In the genomic region with DNA sequence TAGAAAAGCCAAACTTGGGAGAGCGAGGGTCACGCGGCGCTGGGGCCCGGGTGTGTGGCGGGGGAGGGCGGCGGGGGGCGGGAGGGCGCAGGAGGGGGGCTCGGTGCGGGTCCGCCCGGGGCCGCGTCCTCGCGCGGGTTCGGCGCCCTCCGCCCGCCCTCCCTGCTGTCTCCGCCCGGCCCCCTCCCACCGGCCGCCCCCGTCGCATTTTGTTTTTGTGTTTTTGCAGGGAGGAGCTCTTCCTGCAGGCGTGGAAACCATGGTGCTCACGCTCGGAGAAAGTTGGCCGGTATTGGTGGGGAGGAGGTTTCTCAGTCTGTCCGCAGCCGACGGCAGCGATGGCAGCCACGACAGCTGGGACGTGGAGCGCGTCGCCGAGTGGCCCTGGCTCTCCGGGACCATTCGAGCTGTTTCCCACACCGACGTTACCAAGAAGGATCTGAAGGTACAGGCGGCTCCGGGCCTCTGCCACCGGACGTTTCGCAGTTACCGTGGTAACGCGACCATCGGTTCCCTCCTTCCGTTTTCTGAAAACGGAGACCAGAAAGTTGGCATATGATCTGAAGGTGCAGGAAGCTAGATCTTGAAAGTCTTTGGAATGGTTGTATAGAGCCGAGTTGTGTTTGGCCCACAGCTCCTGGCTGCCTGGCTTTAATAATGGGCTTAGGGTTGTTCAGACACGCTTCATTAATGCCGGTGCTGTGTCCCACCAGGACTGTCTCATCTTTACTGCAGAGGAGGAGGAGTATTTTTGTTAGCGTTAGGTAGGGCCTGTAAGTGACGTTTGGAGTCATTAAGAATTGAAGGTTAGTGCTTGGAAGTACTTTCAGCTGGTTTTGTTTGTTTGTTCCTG, we compare ENCODE assay signal across 8 cellular contexts. TPM values are rescaled to one million over a fixed set of nuclear protein-coding genes. Genes with fewer than 3 reads are reported as not detected.
DNase-seq lines count a peak whose midpoint lies in the region; ATAC-seq and TF ChIP-seq lines count a peak whose summit lies in the region.

No MANE protein-coding gene starts in this region.

- H3K27me3 ChIP-seq in SJSA1 (replicated peaks): no peaks in the 10 kb centered on the region
- no peaks in the 10 kb centered on the region for H3K27me3 ChIP-seq in testis

- intact Hi-C loops in testis (cut with DNase I; ENCODE audit: low total_unique reads): no loop called here

- 0% methylated on average over 39 to 59 of the region's 63 CpGs for WGBS in testis, 2 donors

- peaks cover 18% of the 10 kb centered on the region for H3K9me3 Mint-ChIP-seq in activated naive CD4-positive, alpha-beta T cell treated with anti-CD3 and anti-CD28 coated beads, Interleukin-2, amount 10 ng/mL, durations not matched to agents 7 days and 5 days

- peak; percentile 2 for ATAC-seq in GM18508 (IDR thresholded peaks at IDR 0.05; ENCODE audit: insufficient read depth, unreplicated experiment)
- peak; percentile 18 for ATAC-seq in HG03460 (IDR thresholded peaks at IDR 0.05; ENCODE audit: unreplicated experiment)
- peak; percentile 0 for ATAC-seq in omental fat pad (ENCODE audit: low FRiP score)

- peak overlapping the region; percentile 99 for H3K27ac Mint-ChIP-seq in activated naive CD4-positive, alpha-beta T cell treated with anti-CD3 and anti-CD28 coated beads, Interleukin-2, amount 10 ng/mL, durations not matched to agents 7 days and 5 days

- TF ChIP-seq CTCF in omental fat pad (IDR thresholded peaks at IDR 0.05): no peak
- no peak for TF ChIP-seq CTCF in testis (IDR thresholded peaks at IDR 0.05)

- DNase-seq in A172 (ENCODE audit: low spot score) (peak; percentile 33), SJSA1 (ENCODE audit: low read depth in 1 of 2, low spot score in 2 of 2) (peak; percentile 69 to 70), globus pallidus (ENCODE audit: low spot score) (peak; percentile 60), omental fat pad (ENCODE audit: low spot score) (no peak), testis (peak; percentile 64)
- DNase-seq in activated naive CD4-positive, alpha-beta T cell treated with anti-CD3 and anti-CD28 coated beads, Interleukin-2, amount 10 ng/mL, durations not matched to agents 7 days and 5 days: peak; percentile 84

- H3K4me1 Mint-ChIP-seq in activated naive CD4-positive, alpha-beta T cell treated with anti-CD3 and anti-CD28 coated beads, Interleukin-2, amount 10 ng/mL, durations not matched to agents 7 days and 5 days: peaks cover 52% of the 10 kb centered on the region

- H3K27ac ChIP-seq in SJSA1 (peak overlapping the region; percentile 86), testis (peak overlapping the region; percentile 95 to 97)

- CTCF ChIA-PET in activated naive CD4-positive, alpha-beta T cell treated with anti-CD3 and anti-CD28 coated beads, Interleukin-2, amount 10 ng/mL, durations not matched to agents 7 days and 5 days (lab: Charles Lee): interaction anchor here (0.9 to 2.4 kb wide), 5 partner anchors 15 to 221 kb away, joined by 3 to 8 read pairs (median 4); no protein-coding TSS in a partner anchor

- H3K4me1 ChIP-seq in SJSA1 (replicated peaks) (peaks cover 7% of the 10 kb centered on the region), testis (peaks cover 25% of the 10 kb centered on the region)

- H3K4me3 ChIP-seq in SJSA1 (peak overlapping the region; percentile 65), testis (peak overlapping the region; percentile 88 to 91)

- H3K36me3 ChIP-seq in SJSA1 (peaks cover 28% of the 10 kb centered on the region), testis (ENCODE audit: low read depth, missing control alignments) (no peaks in the 10 kb centered on the region)

- peaks cover 3% of the 10 kb centered on the region for H3K27me3 Mint-ChIP-seq in activated naive CD4-positive, alpha-beta T cell treated with anti-CD3 and anti-CD28 coated beads, Interleukin-2, amount 10 ng/mL, durations not matched to agents 7 days and 5 days

- no peaks in the 10 kb centered on the region for H3K9me3 ChIP-seq in SJSA1 (replicated peaks)
- H3K9me3 ChIP-seq in testis: no peaks in the 10 kb centered on the region

- H3K36me3 Mint-ChIP-seq in activated naive CD4-positive, alpha-beta T cell treated with anti-CD3 and anti-CD28 coated beads, Interleukin-2, amount 10 ng/mL, durations not matched to agents 7 days and 5 days: peaks cover 61% of the 10 kb centered on the region

- TF ChIP-seq POLR2A in testis (IDR thresholded peaks at IDR 0.05): no peak

- H3K4me3 Mint-ChIP-seq in activated naive CD4-positive, alpha-beta T cell treated with anti-CD3 and anti-CD28 coated beads, Interleukin-2, amount 10 ng/mL, durations not matched to agents 7 days and 5 days: peak overlapping the region; percentile 95

RNA-seq across cellular contexts. Expression of a gene that starts 0.8 kb away (rescaled TPM):
- 9.8 and 11.9 TPM in 2 replicates for total RNA-seq in A172 (2014; rRNA removed; shearing (Covaris generic))
- total RNA-seq in SJSA1 (2014; rRNA removed; shearing (Covaris generic)): 14.7 and 22.7 TPM in 2 replicates
- total RNA-seq in omental fat pad (10 to 100 TPM; 17.7 to 56.0 (median 25.7) TPM), testis (100 to 1,000 TPM in 1 of 2 donors, 10 to 100 TPM in 1; 88.8 to 106 TPM)
- 126 TPM for polyA plus RNA-seq in testis (ENCODE audit: insufficient read depth, low read depth, low replicate concordance)
